In genomic region chr19:47657719-47658118, GRCh38 we compare ENCODE assay signal across 12 cellular contexts. TPM values are rescaled to one million over a fixed set of nuclear protein-coding genes. Genes with fewer than 3 reads are reported as not detected.
"Had no signal": no experiment of that assay in that cellular context is flagged by ENCODE, and none has a peak within 500 bp of the region (broad histone marks: within the 10 kb centered on the region; RNA-seq: fewer than 3 reads in every experiment).

No MANE protein-coding gene starts in this region.

- H3K9me3 ChIP-seq: left ventricle myocardium inferior, thoracic aorta had no signal

- H3K27ac ChIP-seq: foreskin keratinocyte, thoracic aorta had no signal

- H3K27me3 ChIP-seq: foreskin keratinocyte had no signal

- H3K4me3 ChIP-seq: left ventricle myocardium inferior, thoracic aorta had no signal

- H3K4me1 ChIP-seq: foreskin keratinocyte had no signal

- ATAC-seq: activated T-helper 17 cell treated with anti-CD3 and anti-CD28 coated beads, Interleukin-2, amount 50 U/mL, for 72 hours; foreskin keratinocyte had no signal

- H3K36me3 ChIP-seq: thoracic aorta had no signal

- DNase-seq: activated B cell treated with CpG ODN at 0.5 μM for 24 hours; activated CD4-positive, alpha-beta T cell treated with anti-CD3 and anti-CD28 coated beads, Interleukin-2, amount 10 ng/mL, durations not matched to agents 24 days and 14 days; activated CD8-positive, alpha-beta memory T cell treated with anti-CD3 and anti-CD28 coated beads for 24 hours; activated naive CD4-positive, alpha-beta T cell treated with anti-CD3 and anti-CD28 coated beads for 36 hours; foreskin keratinocyte; head of caudate nucleus; left ventricle myocardium inferior; nephron progenitor cell; stimulated activated CD4-positive, alpha-beta T cell treated with anti-CD3 and anti-CD28 coated beads, Interleukin-4, amount 100 ng/mL, for 24 hours; T1000 had no signal

RNA-seq across cellular contexts. Expression of gene EHD2, which starts 55.5 kb away (rescaled TPM):
- total RNA-seq: activated B cell treated with CpG ODN at 0.5 μM for 24 hours had no signal
